Comparison of ENCODE assay signal across 1 cellular context in the genomic region with DNA sequence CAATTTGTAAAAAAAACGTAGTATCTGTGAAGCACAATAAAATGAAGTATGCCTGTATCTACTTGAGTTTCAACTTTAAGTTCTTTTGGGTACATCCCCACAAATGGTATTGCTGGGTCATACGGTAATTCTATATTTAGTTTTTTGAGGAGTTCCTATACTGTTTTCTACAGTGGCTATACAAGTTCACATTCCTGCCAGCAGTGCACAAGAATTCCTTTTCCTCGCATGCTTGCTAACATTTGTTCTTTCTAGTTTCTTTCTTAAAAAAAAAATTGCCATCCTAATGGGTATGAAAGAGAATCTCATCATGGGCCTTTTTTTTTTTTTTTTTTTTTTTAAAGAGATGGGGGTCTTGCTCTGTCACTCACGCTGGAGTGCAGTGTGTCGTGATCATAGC.
TF ChIP-seq lines count a peak whose summit lies in the region.

No MANE protein-coding gene starts in this region.

TF ChIP-seq in HepG2, 621 proteins besides CTCF, POLR2A, EP300 and RAD21:
- TF ChIP-seq TEAD3 (CRISPR knock-in tag; optimal IDR thresholded peaks at IDR 0.05; ENCODE audit: borderline replicate concordance) = peak; percentile 30
- TF ChIP-seq ZFP62 (CRISPR knock-in tag; IDR thresholded peaks at IDR 0.05) = no peak
